Comparison of ENCODE assay signal across 8 cellular contexts in the genomic region with DNA sequence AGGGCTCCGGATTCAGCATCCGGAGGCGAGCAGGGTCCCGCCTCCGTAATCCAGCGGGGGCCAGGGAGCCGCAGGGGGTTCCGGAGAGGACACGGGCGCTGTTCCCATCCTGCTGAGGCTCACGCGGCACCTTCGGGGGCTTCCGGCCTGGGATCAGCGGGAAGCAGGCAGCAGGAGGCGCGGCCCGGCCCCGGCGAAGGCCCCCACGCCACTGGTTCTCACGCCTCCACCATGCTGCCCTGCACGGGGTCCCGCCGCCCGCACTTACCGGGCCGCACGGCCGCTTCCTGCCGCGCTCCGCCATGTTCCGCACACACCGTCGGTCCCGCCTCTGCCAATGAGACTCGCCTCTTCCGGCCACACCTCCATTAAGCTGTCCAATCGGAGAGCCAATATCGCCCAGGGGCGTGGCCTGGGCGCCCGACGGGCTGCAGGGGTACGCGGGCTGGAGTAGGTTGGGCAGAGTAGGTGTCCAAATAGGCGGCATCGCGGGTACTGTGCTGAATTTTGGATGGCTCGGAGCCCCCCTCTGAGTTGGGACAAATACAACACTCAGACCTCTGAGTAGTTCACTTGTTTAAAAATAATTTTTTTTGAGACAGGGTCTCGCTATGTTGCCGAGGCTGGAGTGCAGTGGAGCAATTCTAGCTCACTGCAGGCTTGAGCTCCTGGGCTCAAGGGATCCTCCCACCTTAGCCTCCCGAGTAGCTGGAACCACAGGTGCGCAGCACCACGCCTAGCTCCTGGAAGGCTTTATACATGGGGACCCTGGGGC. TPM values are rescaled to one million over a fixed set of nuclear protein-coding genes. Genes with fewer than 3 reads are reported as not detected.
DNase-seq lines count a peak whose midpoint lies in the region; ATAC-seq and TF ChIP-seq lines count a peak whose summit lies in the region.

A gene with protein sequence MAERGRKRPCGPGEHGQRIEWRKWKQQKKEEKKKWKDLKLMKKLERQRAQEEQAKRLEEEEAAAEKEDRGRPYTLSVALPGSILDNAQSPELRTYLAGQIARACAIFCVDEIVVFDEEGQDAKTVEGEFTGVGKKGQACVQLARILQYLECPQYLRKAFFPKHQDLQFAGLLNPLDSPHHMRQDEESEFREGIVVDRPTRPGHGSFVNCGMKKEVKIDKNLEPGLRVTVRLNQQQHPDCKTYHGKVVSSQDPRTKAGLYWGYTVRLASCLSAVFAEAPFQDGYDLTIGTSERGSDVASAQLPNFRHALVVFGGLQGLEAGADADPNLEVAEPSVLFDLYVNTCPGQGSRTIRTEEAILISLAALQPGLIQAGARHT (minus strand): TSS at position 318 of the 775 bp plus-strand sequence. CDS start 14 bp downstream, at position 304.

- DNase-seq in GM06990 (ENCODE audit: extremely low read depth, insufficient read length) (peak; percentile 94), NCI-H1092 (lab: John Stamatoyannopoulos, UW) (peak; percentile 91), SKM-1 (lab: John Stamatoyannopoulos, UW; ENCODE audit: unreplicated experiment) (peak; percentile 87), glomerular visceral epithelial cell (ENCODE audit: extremely low spot score) (peak; percentile 92), osteoblast (ENCODE audit: insufficient read length, low spot score, missing footprints) (peak; percentile 99), thoracic aorta (ENCODE audit: low spot score) (peak; percentile 81)

- H3K27me3 Mint-ChIP-seq in activated naive CD8-positive, alpha-beta T cell, result no peaks in the 10 kb centered on the region

- peak within 1 kb of the TSS; percentile 89 for H3K4me2 ChIP-seq in osteoblast (ENCODE audit: insufficient read depth, low read length)

- peaks cover 17% of the 10 kb centered on the region for H3K4me1 Mint-ChIP-seq in activated naive CD8-positive, alpha-beta T cell (ENCODE audit: low read depth)

- TF ChIP-seq CTCF in GM06990 (IDR thresholded peaks at IDR 0.05; ENCODE audit: insufficient read depth, low read length, poor library complexity, severe bottlenecking) (no peak), osteoblast (IDR thresholded peaks at IDR 0.05; ENCODE audit: extremely low read depth, low read depth, low read length) (no peak), thoracic aorta (IDR thresholded peaks at IDR 0.05) (no peak)

- H3K36me3 Mint-ChIP-seq in activated naive CD8-positive, alpha-beta T cell, result peaks cover 9% of the 10 kb centered on the region

- no peaks in the 10 kb centered on the region for H4K20me1 ChIP-seq in osteoblast (ENCODE audit: insufficient read depth, low read length)

- no peaks in the 10 kb centered on the region for H3K9me3 ChIP-seq in osteoblast (ENCODE audit: low read depth, low read length)
- H3K9me3 ChIP-seq in thoracic aorta, result no peaks in the 10 kb centered on the region

- H3K4me1 ChIP-seq in osteoblast (ENCODE audit: insufficient read depth, low read length), result peaks cover 9% of the 10 kb centered on the region
- H3K4me1 ChIP-seq in thoracic aorta (ENCODE audit: control insufficient read depth in 1 of 2, low read depth in 2 of 2), result peaks cover 8 to 19% of the 10 kb centered on the region in 2 donors

- peak within 1 kb of the TSS; percentile 97 for H3K27ac Mint-ChIP-seq in activated naive CD8-positive, alpha-beta T cell

- H3K4me3 ChIP-seq in GM06990 (replicated peaks; ENCODE audit: low read depth, low read length) (peak within 1 kb of the TSS; percentile 80), osteoblast (ENCODE audit: insufficient read depth, low read length) (peak within 1 kb of the TSS; percentile 81), thoracic aorta (peak within 1 kb of the TSS; percentile 84)

- peak within 1 kb of the TSS; percentile 96 for H3K4me3 Mint-ChIP-seq in activated naive CD8-positive, alpha-beta T cell

- H2AFZ ChIP-seq in osteoblast (ENCODE audit: low read length), result peak within 1 kb of the TSS; percentile 81

- peak; percentile 93 for ATAC-seq in HG02588 (IDR thresholded peaks at IDR 0.05; ENCODE audit: unreplicated experiment)
- ATAC-seq in thoracic aorta (ENCODE audit: insufficient number of reproducible peaks, low FRiP score, low read depth), result peak; percentile 92

- H3K36me3 ChIP-seq in GM06990 (ENCODE audit: control insufficient read depth, insufficient read depth, low read length), result peaks cover 12% of the 10 kb centered on the region
- H3K36me3 ChIP-seq in osteoblast (ENCODE audit: insufficient read depth, low read length), result peaks cover 22% of the 10 kb centered on the region
- peaks cover 13% of the 10 kb centered on the region for H3K36me3 ChIP-seq in thoracic aorta

- H3K9me3 Mint-ChIP-seq in activated naive CD8-positive, alpha-beta T cell (ENCODE audit: low read depth), result no peaks in the 10 kb centered on the region

- H3K79me2 ChIP-seq in osteoblast (ENCODE audit: insufficient read depth, low read length), result peaks cover 17% of the 10 kb centered on the region

- H3K27ac ChIP-seq in osteoblast (ENCODE audit: low read depth, low read length), result peak within 1 kb of the TSS; percentile 52
- peak within 1 kb of the TSS; percentile 72 to 82 for H3K27ac ChIP-seq in thoracic aorta

- no peaks in the 10 kb centered on the region for H3K27me3 ChIP-seq in GM06990 (replicated peaks; ENCODE audit: control insufficient read depth, insufficient read depth, low read length)
- no peaks in the 10 kb centered on the region for H3K27me3 ChIP-seq in osteoblast (ENCODE audit: insufficient read depth, low read length)
- no peaks in the 10 kb centered on the region for H3K27me3 ChIP-seq in thoracic aorta (replicated peaks; ENCODE audit: insufficient read depth)

RNA-seq across cellular contexts. Expression of the gene that starts here (rescaled TPM):
- total RNA-seq in osteoblast, result 10.1 and 10.3 TPM in 2 replicates
- 10 to 100 TPM; 18.2 to 38.6 TPM for total RNA-seq in thoracic aorta

Comparison
In these comparisons a context has a peak if more than half of its experiments do, and no peak if none do; other contexts are left out.
1. Peak in every context shown above with its lines: DNase-seq, ATAC-seq, H3K4me3 ChIP-seq and H3K27ac ChIP-seq.